In genomic region chr6:65627015-65627414, GRCh38 we compare ENCODE assay signal across 23 cellular contexts.
"Had no signal": no experiment of that assay in that cellular context is flagged by ENCODE, and none has a peak within 500 bp of the region (broad histone marks: within the 10 kb centered on the region; RNA-seq: fewer than 3 reads in every experiment).

No MANE protein-coding gene starts in this region.

- H3K4me2 ChIP-seq: smooth muscle cell had no signal

- H3K79me2 ChIP-seq: parathyroid adenoma had no signal

- H3K36me3 ChIP-seq: esophagus muscularis mucosa, left lung, lower lobe of right lung, suprapubic skin, tibial artery, upper lobe of right lung had no signal

- H3K27ac ChIP-seq: esophagus muscularis mucosa, foreskin keratinocyte, left lung, lower lobe of right lung, parathyroid adenoma, psoas muscle, suprapubic skin, tibial artery, upper lobe of right lung had no signal

- H3K9me3 ChIP-seq: esophagus muscularis mucosa, lower lobe of right lung, psoas muscle, suprapubic skin, tibial artery, upper lobe of right lung had no signal

- H3K27me3 ChIP-seq: esophagus muscularis mucosa, foreskin keratinocyte, left lung, suprapubic skin, tibial artery, upper lobe of right lung had no signal

- H3K4me1 ChIP-seq: esophagus muscularis mucosa, foreskin keratinocyte, left lung, lower lobe of right lung, parathyroid adenoma, psoas muscle, suprapubic skin, tibial artery, upper lobe of right lung had no signal

- H3K9ac ChIP-seq: parathyroid adenoma had no signal

- FAIRE-seq: bronchial epithelial cell had no signal

- H2AFZ ChIP-seq: parathyroid adenoma had no signal

- ATAC-seq: foreskin keratinocyte; left lung; lower lobe of right lung; naive thymus-derived CD8-positive, alpha-beta T cell; psoas muscle; upper lobe of right lung had no signal

- DNase-seq: activated CD4-positive, alpha-beta T cell treated with anti-CD3 and anti-CD28 coated beads for 4 hours; activated CD4-positive, alpha-beta T cell treated with anti-CD3 and anti-CD28 coated beads, Interleukin-2, amount 50 U/mL, for 4 hours; activated CD4-positive, CD25-positive, alpha-beta regulatory T cell; activated effector memory CD4-positive, alpha-beta T cell treated with Interleukin-2 at 50 U/mL for 16 hours; activated naive CD4-positive, alpha-beta T cell treated with Interleukin-2 at 50 U/mL for 16 hours; anterior cingulate cortex; effector CD4-positive, alpha-beta T cell; foreskin keratinocyte; lower lobe of right lung; mesenchymal stem cell; naive thymus-derived CD8-positive, alpha-beta T cell; occipital lobe; psoas muscle; stimulated activated CD4-positive, alpha-beta T cell treated with anti-CD3 and anti-CD28 coated beads, Interleukin-2, amount 100 ng/mL, for 24 hours; stimulated activated naive CD4-positive, alpha-beta T cell; tibial artery; upper lobe of right lung had no signal

- H3K4me3 ChIP-seq: esophagus muscularis mucosa, left lung, lower lobe of right lung, psoas muscle, smooth muscle cell, suprapubic skin, tibial artery, upper lobe of right lung had no signal
